In genomic region chr19:4123615-4124568, GRCh38 we compare ENCODE assay signal across 8 cellular contexts. TPM values are rescaled to one million over a fixed set of nuclear protein-coding genes. Genes with fewer than 3 reads are reported as not detected.
DNase-seq lines count a peak whose midpoint lies in the region; ATAC-seq and TF ChIP-seq lines count a peak whose summit lies in the region.

MAP2K2 (minus strand) TSS chr19:4124122; CDS start chr19:4123875, 247 bp downstream.

- no peaks in the 10 kb centered on the region for H3K9me3 ChIP-seq in parathyroid adenoma (ENCODE audit: control insufficient read depth, low read length)
- no peaks in the 10 kb centered on the region for H3K9me3 ChIP-seq in tibial artery

- H3K9ac ChIP-seq in parathyroid adenoma: peak within 1 kb of the TSS; percentile 95

- no peaks in the 10 kb centered on the region for H3K9me3 Mint-ChIP-seq in activated naive CD8-positive, alpha-beta T cell treated with anti-CD3 and anti-CD28 coated beads, Interleukin-2, amount 50 U/mL, for 24 hours

- H3K4me3 Mint-ChIP-seq in activated naive CD8-positive, alpha-beta T cell treated with anti-CD3 and anti-CD28 coated beads, Interleukin-2, amount 50 U/mL, for 24 hours: peak within 1 kb of the TSS; percentile 95

- H3K36me3 ChIP-seq in parathyroid adenoma (ENCODE audit: control insufficient read depth, insufficient read depth, low read length): no peaks in the 10 kb centered on the region
- peaks cover 0 to 11% (median 0%) of the 10 kb centered on the region in 3 donors for H3K36me3 ChIP-seq in tibial artery

- TF ChIP-seq CTCF in parathyroid adenoma (IDR thresholded peaks at IDR 0.05): no peak
- peak in 1 of 2 experiments; percentile 38 for TF ChIP-seq CTCF in tibial artery (IDR thresholded peaks at IDR 0.05)

- H3K27me3 Mint-ChIP-seq in activated naive CD8-positive, alpha-beta T cell treated with anti-CD3 and anti-CD28 coated beads, Interleukin-2, amount 50 U/mL, for 24 hours: no peaks in the 10 kb centered on the region

- H3K4me1 Mint-ChIP-seq in activated naive CD8-positive, alpha-beta T cell treated with anti-CD3 and anti-CD28 coated beads, Interleukin-2, amount 50 U/mL, for 24 hours: peaks cover 17% of the 10 kb centered on the region

- H3K27ac ChIP-seq in parathyroid adenoma (peak within 1 kb of the TSS; percentile 16), tibial artery (peak within 1 kb of the TSS; percentile 61 to 73)

- H3K27ac Mint-ChIP-seq in activated naive CD8-positive, alpha-beta T cell treated with anti-CD3 and anti-CD28 coated beads, Interleukin-2, amount 50 U/mL, for 24 hours: peak within 1 kb of the TSS; percentile 96

- H3K4me3 ChIP-seq in parathyroid adenoma (ENCODE audit: low read depth, low read length) (peak within 1 kb of the TSS; percentile 65), tibial artery (peak within 1 kb of the TSS; percentile 94 to 99)

- ATAC-seq in HG02571 (IDR thresholded peaks at IDR 0.05; ENCODE audit: unreplicated experiment) (peak; percentile 81), Right ventricle myocardium superior (ENCODE audit: poor library complexity) (peak; percentile 99)
- ATAC-seq in activated naive CD8-positive, alpha-beta T cell treated with anti-CD3 and anti-CD28 coated beads, Interleukin-2, amount 50 U/mL, for 24 hours: peak; percentile 93

- peaks cover 5% of the 10 kb centered on the region for H3K36me3 Mint-ChIP-seq in activated naive CD8-positive, alpha-beta T cell treated with anti-CD3 and anti-CD28 coated beads, Interleukin-2, amount 50 U/mL, for 24 hours (ENCODE audit: low read depth)

- DNase-seq in GM04504 (ENCODE audit: low read depth) (peak; percentile 76), NCI-H1417 (lab: John Stamatoyannopoulos, UW) (peak; percentile 93 to 96 (median 96)), SW480 (ENCODE audit: low spot score) (peak; percentile 83), Right ventricle myocardium superior (peak; percentile 96), tibial artery (peak; percentile 87 to 97)
- DNase-seq in activated naive CD8-positive, alpha-beta T cell treated with anti-CD3 and anti-CD28 coated beads, Interleukin-2, amount 50 U/mL, for 24 hours: peak; percentile 99

- intact Hi-C loops in Right ventricle myocardium superior (cut with DNase I): loop anchor here (10.0 kb wide), 1 partner anchor 119 kb away; the partner anchor contains the start of gene PIAS4
- intact Hi-C loops in tibial artery (cut with DNase I; ENCODE audit: low total_unique reads): loop anchor here (10.0 kb wide), 1 partner anchor 139 kb away; the partner anchor contains the start of gene EEF2

- peaks cover 13% of the 10 kb centered on the region for H3K79me2 ChIP-seq in parathyroid adenoma

- H3K4me1 ChIP-seq in parathyroid adenoma (peaks cover 7% of the 10 kb centered on the region), tibial artery (peaks cover 0 to 39% (median 31%) of the 10 kb centered on the region in 4 donors)

- peak within 1 kb of the TSS; percentile 88 for H3K4me2 ChIP-seq in parathyroid adenoma (ENCODE audit: low read length)

- H3K27me3 ChIP-seq in parathyroid adenoma (ENCODE audit: control insufficient read depth, insufficient read depth, low read length) (no peaks in the 10 kb centered on the region), tibial artery (no peaks in the 10 kb centered on the region)

- H2AFZ ChIP-seq in parathyroid adenoma: peak within 1 kb of the TSS; percentile 83

RNA-seq across cellular contexts. Expression of gene MAP2K2, which starts in this region (rescaled TPM):
- total RNA-seq in Right ventricle myocardium superior: 136 TPM

Comparison
In these comparisons a context has a peak if more than half of its experiments do, and no peak if none do; other contexts are left out.
1. Peak in every context shown above with its lines: DNase-seq, ATAC-seq, H3K4me3 ChIP-seq and H3K27ac ChIP-seq.